9 cellular contexts compared by ENCODE assay signal in genomic region chr11:126989942-126990715, GRCh38. TPM values are rescaled to one million over a fixed set of nuclear protein-coding genes. Genes with fewer than 3 reads are reported as not detected.
A peak's percentile ranks its signal among the peaks of the same experiment; 100 is the strongest.
DNase-seq lines count a peak whose midpoint lies in the region; ATAC-seq and TF ChIP-seq lines count a peak whose summit lies in the region.
"Had no signal": no experiment of that assay in that cellular context is flagged by ENCODE, and none has a peak within 500 bp of the region (broad histone marks: within the 10 kb centered on the region; RNA-seq: fewer than 3 reads in every experiment).

No MANE protein-coding gene starts in this region.

- H3K4me3 Mint-ChIP-seq in progenitor cell of endocrine pancreas (ENCODE audit: low read depth): no peak overlapping the region
- H3K4me3 Mint-ChIP-seq: dendritic cell treated with granulocyte-macrophage colony-stimulating factor and Interleukin-4, amounts not matched to agents 40 ng/mL and 50 ng/mL, for 4 days had no signal

- no peak overlapping the region for H3K4me3 ChIP-seq in LNCaP clone FGC (ENCODE audit: low read depth, low read length)
- H3K4me3 ChIP-seq in cardiac muscle cell: no peak overlapping the region

- H3K9me3 ChIP-seq in cardiac muscle cell (ENCODE audit: low read depth): no peaks in the 10 kb centered on the region

- ATAC-seq in GM21619 (IDR thresholded peaks at IDR 0.05; ENCODE audit: unreplicated experiment): peak; percentile 88
- peak; percentile 49 to 78 for ATAC-seq in activated naive CD4-positive, alpha-beta T cell treated with anti-CD3 and anti-CD28 coated beads, Interleukin-2, amount 50 U/mL, for 72 hours
- ATAC-seq in HG03457 (IDR thresholded peaks at IDR 0.05; ENCODE audit: unreplicated experiment): no peak

- no peaks in the 10 kb centered on the region for H3K36me3 Mint-ChIP-seq in activated naive CD4-positive, alpha-beta T cell treated with anti-CD3 and anti-CD28 coated beads, Interleukin-2, amount 50 U/mL, for 72 hours
- no peaks in the 10 kb centered on the region for H3K36me3 Mint-ChIP-seq in progenitor cell of endocrine pancreas (ENCODE audit: insufficient read depth)

- no peaks in the 10 kb centered on the region for H3K9me3 Mint-ChIP-seq in activated naive CD4-positive, alpha-beta T cell treated with anti-CD3 and anti-CD28 coated beads, Interleukin-2, amount 50 U/mL, for 72 hours
- no peaks in the 10 kb centered on the region for H3K9me3 Mint-ChIP-seq in progenitor cell of endocrine pancreas (ENCODE audit: low read depth)
- H3K9me3 Mint-ChIP-seq: dendritic cell treated with granulocyte-macrophage colony-stimulating factor and Interleukin-4, amounts not matched to agents 40 ng/mL and 50 ng/mL, for 4 days had no signal

- H3K27me3 ChIP-seq in cardiac muscle cell: peaks cover 78% of the 10 kb centered on the region

- no peak overlapping the region for H3K27ac ChIP-seq in cardiac muscle cell

- no peaks in the 10 kb centered on the region for H3K4me1 ChIP-seq in cardiac muscle cell (ENCODE audit: low read depth)

- H3K4me1 Mint-ChIP-seq in progenitor cell of endocrine pancreas (ENCODE audit: low read depth): no peaks in the 10 kb centered on the region

- H3K36me3 ChIP-seq in cardiac muscle cell: no peaks in the 10 kb centered on the region

- TF ChIP-seq CTCF in LNCaP clone FGC (IDR thresholded peaks at IDR 0.05; ENCODE audit: control insufficient read depth, extremely low read depth, insufficient read depth) (peak; percentile 98), cardiac muscle cell (IDR thresholded peaks at IDR 0.05; ENCODE audit: low read depth, low read length) (peak; percentile 99), progenitor cell of endocrine pancreas (IDR thresholded peaks at IDR 0.05; ENCODE audit: unreplicated experiment) (peak; percentile 93)

- DNase-seq in DMS79 treated with DMSO at 0.1 percent for 48 hours (lab: John Stamatoyannopoulos, UW): peak; percentile 66
- peak; percentile 4 for DNase-seq in LNCaP clone FGC (ENCODE audit: low read depth)
- peak; percentile 8 for DNase-seq in SHP77 treated with DMSO at 0.1 percent for 48 hours (lab: John Stamatoyannopoulos, UW)
- peak in 1 of 2 donors; percentile 68 for DNase-seq in activated naive CD4-positive, alpha-beta T cell treated with anti-CD3 and anti-CD28 coated beads, Interleukin-2, amount 50 U/mL, for 72 hours (ENCODE audit: low spot score in 2 of 2)
- DNase-seq in cardiac muscle cell (ENCODE audit: low read depth in 1 of 2, low spot score in 1 of 2): peak; percentile 73 to 85
- peak; percentile 86 for DNase-seq in progenitor cell of endocrine pancreas (ENCODE audit: low spot score, unreplicated experiment)

- H3K27me3 Mint-ChIP-seq in progenitor cell of endocrine pancreas: peaks cover 81% of the 10 kb centered on the region

- H3K27ac Mint-ChIP-seq in activated naive CD4-positive, alpha-beta T cell treated with anti-CD3 and anti-CD28 coated beads, Interleukin-2, amount 50 U/mL, for 72 hours: no peak overlapping the region
- no peak overlapping the region for H3K27ac Mint-ChIP-seq in progenitor cell of endocrine pancreas
- H3K27ac Mint-ChIP-seq: dendritic cell treated with granulocyte-macrophage colony-stimulating factor and Interleukin-4, amounts not matched to agents 40 ng/mL and 50 ng/mL, for 4 days had no signal

RNA-seq across cellular contexts. Expression of gene KIRREL3, which starts 10.4 kb away (rescaled TPM):
- not detected for total RNA-seq in activated naive CD4-positive, alpha-beta T cell treated with anti-CD3 and anti-CD28 coated beads, Interleukin-2, amount 50 U/mL, for 72 hours
- total RNA-seq in cardiac muscle cell: 0.07 and 0.12 TPM in 2 replicates
- polyA plus RNA-seq in cardiac muscle cell: 0.89 and 1.1 TPM in 2 replicates
- 0.26 and 0.29 TPM in 2 replicates for total RNA-seq in progenitor cell of endocrine pancreas
